Comparison of ENCODE assay signal across 8 cellular contexts in the genomic region with DNA sequence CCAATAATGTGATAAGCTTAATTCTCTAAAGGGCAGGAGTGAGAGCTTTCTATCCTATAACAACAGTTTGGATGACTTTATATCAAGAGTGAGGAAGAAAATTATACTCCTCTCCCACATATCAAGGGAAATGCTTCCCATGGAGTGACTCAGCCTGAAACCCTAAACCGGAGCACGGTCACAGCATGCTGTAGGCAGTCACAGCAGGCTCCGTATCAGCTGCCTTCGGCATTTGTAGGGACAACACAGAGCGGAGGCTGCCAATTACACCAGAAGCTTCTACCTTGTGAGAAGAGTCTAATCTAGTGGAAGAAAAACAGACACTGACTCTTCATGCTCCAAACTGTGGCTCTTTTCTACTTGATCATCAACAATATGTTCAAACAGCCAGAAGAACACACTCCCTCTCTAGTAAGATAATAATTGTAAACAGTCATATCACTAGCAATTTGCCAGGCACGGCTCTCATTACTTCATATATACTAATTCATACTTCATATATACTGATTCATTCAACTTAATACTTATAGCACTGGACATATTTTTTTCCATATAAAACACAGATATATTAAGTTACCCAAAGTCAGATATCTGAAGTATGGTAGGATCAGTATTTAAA.
DNase-seq lines count a peak whose midpoint lies in the region; ATAC-seq and TF ChIP-seq lines count a peak whose summit lies in the region.

No MANE protein-coding gene starts in this region.

- no peaks in the 10 kb centered on the region for H3K36me3 Mint-ChIP-seq in activated CD4-positive, alpha-beta T cell treated with anti-CD3 and anti-CD28 coated beads for 36 hours (ENCODE audit: low read depth)

- H3K4me1 Mint-ChIP-seq in activated CD4-positive, alpha-beta T cell treated with anti-CD3 and anti-CD28 coated beads for 36 hours = no peaks in the 10 kb centered on the region

- CTCF ChIA-PET in activated CD4-positive, alpha-beta T cell treated with anti-CD3 and anti-CD28 coated beads for 36 hours (lab: Charles Lee) = no interaction called here

- TF ChIP-seq CTCF in KMS-11 (conservative IDR thresholded peaks at IDR 0.05; ENCODE audit: low read depth, low read length) (no peak), RWPE2 (IDR thresholded peaks at IDR 0.05; ENCODE audit: poor library complexity, severe bottlenecking) (no peak), GM13976 (IDR thresholded peaks at IDR 0.05; ENCODE audit: borderline replicate concordance, control extremely low read depth, extremely low read depth, insufficient read depth, missing control alignments) (no peak)

- H3K27ac ChIP-seq in KMS-11 (no peak overlapping the region), RWPE2 (ENCODE audit: poor library complexity, severe bottlenecking) (no peak overlapping the region), skeletal muscle tissue (ENCODE audit: low read depth, low read length) (peak overlapping the region; percentile 95)

- intact Hi-C loops in Right ventricle myocardium superior (cut with DNase I) = no loop called here
- intact Hi-C loops in activated CD4-positive, alpha-beta T cell treated with anti-CD3 and anti-CD28 coated beads for 36 hours (cut with DNase I, micrococcal nuclease) = no loop called here

- peak overlapping the region; percentile 75; the same call in 1 of the 2 replicates for H3K4me2 ChIP-seq in KMS-11

- DNase-seq in RWPE2 (ENCODE audit: low spot score) = no peak
- DNase-seq in Right ventricle myocardium superior = peak; percentile 48
- no peak for DNase-seq in stimulated activated CD4-positive, alpha-beta T cell treated with anti-CD3 and anti-CD28 coated beads, Interleukin-2, amount 100 ng/mL, for 24 hours
- DNase-seq in GM13976 (ENCODE audit: low spot score) = no peak
- DNase-seq in activated CD4-positive, alpha-beta T cell treated with anti-CD3 and anti-CD28 coated beads for 36 hours = no peak
- DNase-seq in cerebellar nuclear complex (lab: John Stamatoyannopoulos, UW) = no peak

- H3K9me3 Mint-ChIP-seq in activated CD4-positive, alpha-beta T cell treated with anti-CD3 and anti-CD28 coated beads for 36 hours (ENCODE audit: low read depth) = peaks cover 12% of the 10 kb centered on the region

- no peaks in the 10 kb centered on the region for H3K9me3 ChIP-seq in RWPE2 (ENCODE audit: severe bottlenecking)
- no peaks in the 10 kb centered on the region for H3K9me3 ChIP-seq in skeletal muscle tissue (ENCODE audit: control insufficient read depth in 3 of 3, low read length in 3 of 3)

- H3K36me3 ChIP-seq in KMS-11 (ENCODE audit: insufficient read depth) (no peaks in the 10 kb centered on the region), RWPE2 (ENCODE audit: low read depth) (no peaks in the 10 kb centered on the region), skeletal muscle tissue (ENCODE audit: control insufficient read depth in 3 of 3, insufficient read depth in 3 of 3, low read length in 3 of 3) (no peaks in the 10 kb centered on the region)

- peaks cover 36% of the 10 kb centered on the region for H3K4me1 ChIP-seq in KMS-11 (ENCODE audit: low read depth, poor library complexity, severe bottlenecking)
- H3K4me1 ChIP-seq in RWPE2 (ENCODE audit: insufficient read depth, poor library complexity, severe bottlenecking) = no peaks in the 10 kb centered on the region
- H3K4me1 ChIP-seq in skeletal muscle tissue (ENCODE audit: control insufficient read depth in 3 of 3, insufficient read depth in 3 of 3, low read length in 3 of 3) = peaks cover 28 to 32% (median 31%) of the 10 kb centered on the region in 3 donors

- H3K9ac ChIP-seq in KMS-11 (no peak overlapping the region), skeletal muscle tissue (ENCODE audit: low read depth in 1 of 3, low read length in 3 of 3) (peak overlapping the region; percentile 52 to 76 (median 68))

- ATAC-seq in RWPE2 (ENCODE audit: low read depth) (peak; percentile 94), Right ventricle myocardium superior (ENCODE audit: poor library complexity) (peak; percentile 88)
- ATAC-seq in activated CD4-positive, alpha-beta T cell treated with anti-CD3 and anti-CD28 coated beads for 36 hours = no peak

- H3K27me3 Mint-ChIP-seq in activated CD4-positive, alpha-beta T cell treated with anti-CD3 and anti-CD28 coated beads for 36 hours = no peaks in the 10 kb centered on the region

- no peak overlapping the region; the same call in 1 of the 2 replicates for H2AFZ ChIP-seq in KMS-11 (ENCODE audit: low read depth)

- no peak overlapping the region for H3K4me3 Mint-ChIP-seq in activated CD4-positive, alpha-beta T cell treated with anti-CD3 and anti-CD28 coated beads for 36 hours

- H3K4me3 ChIP-seq in KMS-11 (IDR thresholded peaks at IDR 0.05; ENCODE audit: insufficient read depth, low read depth, low read length) (no peak overlapping the region), RWPE2 (ENCODE audit: severe bottlenecking) (no peak overlapping the region), skeletal muscle tissue (ENCODE audit: low read length in 3 of 3) (peak overlapping the region in 2 of 3 donors; percentile 12 to 42)

- H3K27me3 ChIP-seq in KMS-11 (ENCODE audit: insufficient read depth, low read depth) (no peaks in the 10 kb centered on the region), RWPE2 (ENCODE audit: insufficient read depth, poor library complexity, severe bottlenecking) (no peaks in the 10 kb centered on the region), skeletal muscle tissue (ENCODE audit: control insufficient read depth in 3 of 3, insufficient read depth in 3 of 3, low read length in 3 of 3) (no peaks in the 10 kb centered on the region)

- POLR2A ChIA-PET in activated CD4-positive, alpha-beta T cell treated with anti-CD3 and anti-CD28 coated beads for 36 hours (lab: Charles Lee) = no interaction called here

- H4K20me1 ChIP-seq in KMS-11 (ENCODE audit: insufficient read depth) = no peaks in the 10 kb centered on the region

- H3K79me2 ChIP-seq in KMS-11 (ENCODE audit: insufficient read depth, low read depth) = no peaks in the 10 kb centered on the region

- H3K27ac Mint-ChIP-seq in activated CD4-positive, alpha-beta T cell treated with anti-CD3 and anti-CD28 coated beads for 36 hours = no peak overlapping the region

- in situ Hi-C loops in GM13976 (cut with MboI; ENCODE audit: low sequenced_read_pairs, unreplicated experiment) = no loop called here

Comparison
In these comparisons a context has a peak if more than half of its experiments do, and no peak if none do; other contexts are left out.
1. H3K4me3 ChIP-seq: peak in skeletal muscle tissue (2 of 3); none in KMS-11 (single experiment) and RWPE2 (single experiment).